In the genomic region with DNA sequence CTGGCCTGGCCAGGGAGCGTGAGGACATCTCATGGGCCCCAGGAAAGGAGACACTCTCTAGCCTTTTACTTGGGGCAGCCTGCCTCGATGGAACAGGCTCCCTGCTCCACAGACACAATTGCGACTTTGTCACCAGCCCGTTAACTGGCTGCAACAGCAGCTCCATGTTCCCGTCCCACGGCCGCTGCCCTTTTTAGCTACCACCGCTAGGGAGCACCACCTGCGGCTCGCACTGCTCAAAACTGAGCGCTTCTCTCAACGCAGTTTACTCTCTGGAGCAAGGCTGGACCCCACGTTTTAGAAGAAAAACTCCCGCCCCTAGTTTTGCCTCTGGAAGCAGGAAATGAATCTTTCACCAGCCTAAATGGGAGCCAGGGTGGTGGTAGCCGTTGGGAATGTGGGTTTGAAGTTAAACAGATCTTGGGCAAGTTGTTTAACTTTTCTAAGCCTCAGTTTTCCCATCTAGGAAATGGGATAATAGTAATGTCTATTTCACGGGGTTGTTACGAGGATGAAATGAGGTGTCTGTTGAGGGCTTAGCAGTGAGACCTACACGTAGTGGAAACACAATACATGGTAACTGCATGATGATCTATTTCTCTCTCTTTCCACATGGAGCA, we compare ENCODE assay signal across 8 cellular contexts. TPM values are rescaled to one million over a fixed set of nuclear protein-coding genes. Genes with fewer than 3 reads are reported as not detected.
DNase-seq lines count a peak whose midpoint lies in the region; ATAC-seq and TF ChIP-seq lines count a peak whose summit lies in the region.

No MANE protein-coding gene starts in this region.

- no peaks in the 10 kb centered on the region for H3K36me3 Mint-ChIP-seq in activated T-helper 1 cell treated with anti-CD3 and anti-CD28 coated beads, Interleukin-12 subunit alpha, Interleukin-12 subunit beta, Interleukin-2, Interleukin-4 antibody, amounts not matched to agents 30 ng/mL and 10 ng/mL and 1 ng/mL, durations not matched to agents 14 hours and 24 hours and 36 hours (ENCODE audit: low read depth)

- no peak overlapping the region for H3K27ac Mint-ChIP-seq in activated T-helper 1 cell treated with anti-CD3 and anti-CD28 coated beads, Interleukin-12 subunit alpha, Interleukin-12 subunit beta, Interleukin-2, Interleukin-4 antibody, amounts not matched to agents 30 ng/mL and 10 ng/mL and 1 ng/mL, durations not matched to agents 14 hours and 24 hours and 36 hours

- H3K4me3 Mint-ChIP-seq in activated T-helper 1 cell treated with anti-CD3 and anti-CD28 coated beads, Interleukin-12 subunit alpha, Interleukin-12 subunit beta, Interleukin-2, Interleukin-4 antibody, amounts not matched to agents 30 ng/mL and 10 ng/mL and 1 ng/mL, durations not matched to agents 14 hours and 24 hours and 36 hours, result no peak overlapping the region

- peaks cover 11% of the 10 kb centered on the region for H3K9me3 Mint-ChIP-seq in activated T-helper 1 cell treated with anti-CD3 and anti-CD28 coated beads, Interleukin-12 subunit alpha, Interleukin-12 subunit beta, Interleukin-2, Interleukin-4 antibody, amounts not matched to agents 30 ng/mL and 10 ng/mL and 1 ng/mL, durations not matched to agents 14 hours and 24 hours and 36 hours

- DNase-seq in GM03348 (ENCODE audit: low spot score) (peak; percentile 42), HCEC 1CT (peak; percentile 8), cardiac fibroblast (ENCODE audit: low read depth in 2 of 2) (peak; percentile 12 to 37), medulla oblongata (ENCODE audit: extremely low spot score) (peak; percentile 46), NCI-H446 treated with DMSO at 0.1 percent for 48 hours (lab: John Stamatoyannopoulos, UW) (no peak)
- DNase-seq in stimulated activated naive CD4-positive, alpha-beta T cell treated with Interleukin-2 at 50 U/mL for 16 hours (lab: John Stamatoyannopoulos, UW), result no peak
- no peak for DNase-seq in activated T-helper 1 cell treated with anti-CD3 and anti-CD28 coated beads, Interleukin-12 subunit alpha, Interleukin-12 subunit beta, Interleukin-2, Interleukin-4 antibody, amounts not matched to agents 30 ng/mL and 10 ng/mL and 1 ng/mL, durations not matched to agents 14 hours and 24 hours and 36 hours (ENCODE audit: low spot score)

- peaks cover 19% of the 10 kb centered on the region for H3K27me3 Mint-ChIP-seq in activated T-helper 1 cell treated with anti-CD3 and anti-CD28 coated beads, Interleukin-12 subunit alpha, Interleukin-12 subunit beta, Interleukin-2, Interleukin-4 antibody, amounts not matched to agents 30 ng/mL and 10 ng/mL and 1 ng/mL, durations not matched to agents 14 hours and 24 hours and 36 hours (ENCODE audit: insufficient read depth)

- ATAC-seq in GM21786 (IDR thresholded peaks at IDR 0.05; ENCODE audit: unreplicated experiment), result no peak

- TF ChIP-seq CTCF in cardiac fibroblast (IDR thresholded peaks at IDR 0.05; ENCODE audit: low read depth, low read length), result peak; percentile 50

- intact Hi-C loops in activated T-helper 1 cell treated with anti-CD3 and anti-CD28 coated beads, Interleukin-12 subunit alpha, Interleukin-12 subunit beta, Interleukin-2, Interleukin-4 antibody, amounts not matched to agents 30 ng/mL and 10 ng/mL and 1 ng/mL, durations not matched to agents 14 hours and 24 hours and 36 hours (cut with micrococcal nuclease), result loop anchor here (5.0 kb wide), 1 partner anchor 445 kb away; no protein-coding TSS in a partner anchor

- no peaks in the 10 kb centered on the region for H3K4me1 Mint-ChIP-seq in activated T-helper 1 cell treated with anti-CD3 and anti-CD28 coated beads, Interleukin-12 subunit alpha, Interleukin-12 subunit beta, Interleukin-2, Interleukin-4 antibody, amounts not matched to agents 30 ng/mL and 10 ng/mL and 1 ng/mL, durations not matched to agents 14 hours and 24 hours and 36 hours (ENCODE audit: low read depth)

- H3K4me3 ChIP-seq in cardiac fibroblast (replicated peaks in 1 of 2; ENCODE audit: low read depth in 2 of 2, low read length in 2 of 2), result no peak overlapping the region

RNA-seq across cellular contexts. Expression of gene LRRC38, which starts 3.5 kb away (rescaled TPM):
- total RNA-seq in activated T-helper 1 cell treated with anti-CD3 and anti-CD28 coated beads, Interleukin-12 subunit alpha, Interleukin-12 subunit beta, Interleukin-2, Interleukin-4 antibody, amounts not matched to agents 30 ng/mL and 10 ng/mL and 1 ng/mL, durations not matched to agents 14 hours and 24 hours and 36 hours, result not detected in 2 replicates

Comparison
In these comparisons a context has a peak if more than half of its experiments do, and no peak if none do; other contexts are left out.
1. DNase-seq: peak in GM03348 (single experiment), HCEC 1CT (single experiment), cardiac fibroblast (2 of 2) and medulla oblongata (single experiment); none in stimulated activated naive CD4-positive, alpha-beta T cell treated with Interleukin-2 at 50 U/mL for 16 hours (single experiment), activated T-helper 1 cell treated with anti-CD3 and anti-CD28 coated beads, Interleukin-12 subunit alpha, Interleukin-12 subunit beta, Interleukin-2, Interleukin-4 antibody, amounts not matched to agents 30 ng/mL and 10 ng/mL and 1 ng/mL, durations not matched to agents 14 hours and 24 hours and 36 hours (single experiment) and NCI-H446 treated with DMSO at 0.1 percent for 48 hours (single experiment).